In genomic region chr10:58268946-58269831, GRCh38 we compare ENCODE assay signal across 8 cellular contexts. TPM values are rescaled to one million over a fixed set of nuclear protein-coding genes. Genes with fewer than 3 reads are reported as not detected.
A peak's percentile ranks its signal among the peaks of the same experiment; 100 is the strongest.
DNase-seq lines count a peak whose midpoint lies in the region; ATAC-seq and TF ChIP-seq lines count a peak whose summit lies in the region.

Gene CISD1 (plus strand): TSS chr10:58269162. CDS start chr10:58269274, 112 bp downstream.

- under 1% methylated on average over 30 of the region's 69 CpGs for WGBS in right lobe of liver (ENCODE audit: insufficient coverage, low coverage, low lambda C conversion rate, missing lambda C conversion rate)

- peak; percentile 78 for TF ChIP-seq POLR2A in right lobe of liver (IDR thresholded peaks at IDR 0.05)

- no peaks in the 10 kb centered on the region for H3K9me3 Mint-ChIP-seq in activated CD4-positive, alpha-beta memory T cell treated with anti-CD3 and anti-CD28 coated beads for 36 hours

- peaks cover 0 to 19% (median 6%) of the 10 kb centered on the region in 4 donors for H3K4me1 ChIP-seq in right lobe of liver

- peak within 1 kb of the TSS; percentile 76 to 98 (median 94) for H3K27ac ChIP-seq in dorsolateral prefrontal cortex
- peak within 1 kb of the TSS; percentile 82 to 90 (median 86) for H3K27ac ChIP-seq in right lobe of liver

- peak; percentile 57 for ATAC-seq in GM19438 (IDR thresholded peaks at IDR 0.05; ENCODE audit: low read depth, unreplicated experiment)
- peak; percentile 53 for ATAC-seq in HG03575 (IDR thresholded peaks at IDR 0.05; ENCODE audit: extremely low read depth, insufficient number of reproducible peaks, low FRiP score, unreplicated experiment)
- peak; percentile 80 to 89 (median 83) for ATAC-seq in right lobe of liver

- peak within 1 kb of the TSS; percentile 84 for H3K4me3 Mint-ChIP-seq in activated CD4-positive, alpha-beta memory T cell treated with anti-CD3 and anti-CD28 coated beads for 36 hours

- H3K36me3 Mint-ChIP-seq in activated CD4-positive, alpha-beta memory T cell treated with anti-CD3 and anti-CD28 coated beads for 36 hours = no peaks in the 10 kb centered on the region

- no peaks in the 10 kb centered on the region for H3K36me3 ChIP-seq in right lobe of liver

- H3K27me3 Mint-ChIP-seq in activated CD4-positive, alpha-beta memory T cell treated with anti-CD3 and anti-CD28 coated beads for 36 hours = no peaks in the 10 kb centered on the region

- TF ChIP-seq CTCF in dorsolateral prefrontal cortex (IDR thresholded peaks at IDR 0.05 in 54 of 56, conservative IDR thresholded peaks at IDR 0.05 in 2 of 56; ENCODE audit: low read depth in 1 of 56, partially characterized antibody in 56 of 56) (peak in 21 of 56 donors; percentile 4 to 46 (median 14)), right lobe of liver (IDR thresholded peaks at IDR 0.05) (no peak)

- peaks cover 23% of the 10 kb centered on the region for H3K4me1 Mint-ChIP-seq in activated CD4-positive, alpha-beta memory T cell treated with anti-CD3 and anti-CD28 coated beads for 36 hours (ENCODE audit: low read depth)

- CTCF ChIA-PET in activated CD4-positive, alpha-beta memory T cell treated with anti-CD3 and anti-CD28 coated beads for 36 hours (lab: Charles Lee) = interaction anchor here (1.0 to 1.8 kb wide), 5 partner anchors 8 to 116 kb away, joined by 3 to 8 read pairs (median 4); partner anchors contain the start of gene TFAM

- H3K27me3 ChIP-seq in dorsolateral prefrontal cortex (no peaks in the 10 kb centered on the region), right lobe of liver (no peaks in the 10 kb centered on the region)

- H3K9me3 ChIP-seq in right lobe of liver = no peaks in the 10 kb centered on the region

- intact Hi-C loops in activated CD4-positive, alpha-beta memory T cell treated with anti-CD3 and anti-CD28 coated beads for 36 hours (cut with micrococcal nuclease) = loop anchor here (1.0 to 2.0 kb wide), 6 partner anchors 13 to 1908 kb away; partner anchors contain the start of genes CCDC6, TFAM, UBE2D1 and ZWINT
- intact Hi-C loops in dorsolateral prefrontal cortex (cut with DNase I) = loop anchor here in 1 of 2 donors (1.0 to 5.0 kb wide), 2 partner anchors 63 to 116 kb away; partner anchors contain the start of gene TFAM
- intact Hi-C loops in right lobe of liver (cut with DNase I) = no loop called here

- peak within 1 kb of the TSS; percentile 94 for H3K27ac Mint-ChIP-seq in activated CD4-positive, alpha-beta memory T cell treated with anti-CD3 and anti-CD28 coated beads for 36 hours

- H3K4me3 ChIP-seq in dorsolateral prefrontal cortex (peak within 1 kb of the TSS; percentile 70 to 98 (median 91)), right lobe of liver (peak within 1 kb of the TSS; percentile 63 to 77 (median 66))

- POLR2A ChIA-PET in activated CD4-positive, alpha-beta memory T cell treated with anti-CD3 and anti-CD28 coated beads for 36 hours (lab: Charles Lee) = interaction anchor here (1.1 to 2.0 kb wide), 3 partner anchors 10 to 116 kb away, joined by 3 to 13 read pairs (median 3); partner anchors contain the start of gene TFAM

- peak; percentile 99 for DNase-seq in CD1c-positive myeloid dendritic cell (ENCODE audit: extremely low spot score)
- peak; percentile 95 for DNase-seq in NCI-H82 treated with DMSO at 0.1 percent for 48 hours (lab: John Stamatoyannopoulos, UW; ENCODE audit: unreplicated experiment)
- DNase-seq in activated CD4-positive, alpha-beta memory T cell treated with anti-CD3 and anti-CD28 coated beads for 36 hours = peak; percentile 96
- peak; percentile 83 to 95 (median 93) for DNase-seq in dorsolateral prefrontal cortex
- DNase-seq in right lobe of liver = peak; percentile 97 to 99 (median 98)
- peak; percentile 89 to 96 for DNase-seq in stimulated activated CD4-positive, alpha-beta T cell treated with anti-CD3 and anti-CD28 coated beads, Interleukin-4, amount 100 ng/mL, for 4 hours

RNA-seq across cellular contexts. Expression of gene CISD1, which starts in this region (rescaled TPM):
- 10 to 100 TPM; 42.3 to 44.0 TPM for total RNA-seq in activated CD4-positive, alpha-beta memory T cell treated with anti-CD3 and anti-CD28 coated beads for 36 hours
- total RNA-seq in dorsolateral prefrontal cortex (100 to 1,000 TPM in 6 of 120 experiments, 10 to 100 TPM in 114; 25.5 to 115 (median 77.2) TPM), right lobe of liver (10 to 100 TPM; 25.2 to 40.9 (median 26.4) TPM)

Comparison
In these comparisons a context has a peak if more than half of its experiments do, and no peak if none do; other contexts are left out.
1. Peak in every context shown above with its lines: DNase-seq, ATAC-seq, H3K4me3 ChIP-seq and H3K27ac ChIP-seq.